Comparison of ENCODE assay signal across 9 cellular contexts in genomic region chr9:116589392-116590354, GRCh38.
DNase-seq lines count a peak whose midpoint lies in the region; ATAC-seq and TF ChIP-seq lines count a peak whose summit lies in the region.
"Had no signal": no experiment of that assay in that cellular context is flagged by ENCODE, and none has a peak within 500 bp of the region (broad histone marks: within the 10 kb centered on the region; RNA-seq: fewer than 3 reads in every experiment).

No MANE protein-coding gene starts in this region.

- H3K4me1 Mint-ChIP-seq in neural progenitor cell: no peaks in the 10 kb centered on the region
- no peaks in the 10 kb centered on the region for H3K4me1 Mint-ChIP-seq in T-helper 17 cell

- H3K27ac ChIP-seq in C4-2B: no peak overlapping the region
- H3K27ac ChIP-seq in body of pancreas: no peak overlapping the region
- H3K27ac ChIP-seq in neural progenitor cell: no peak overlapping the region
- H3K27ac ChIP-seq: SJSA1 had no signal

- H3K36me3 Mint-ChIP-seq in neural progenitor cell (peaks cover 2% of the 10 kb centered on the region), T-helper 17 cell (ENCODE audit: low read depth) (no peaks in the 10 kb centered on the region)

- H3K79me2 ChIP-seq in neural progenitor cell (ENCODE audit: low read depth): no peaks in the 10 kb centered on the region

- no peaks in the 10 kb centered on the region for H3F3A ChIP-seq in neural progenitor cell (ENCODE audit: low read depth)

- 76 to 83% methylated on average over 7 of the region's 7 CpGs for WGBS in body of pancreas, 2 donors

- no peaks in the 10 kb centered on the region for H4K20me1 ChIP-seq in neural progenitor cell (ENCODE audit: low read depth)

- H3K4me3 Mint-ChIP-seq in neural progenitor cell: no peak overlapping the region
- H3K4me3 Mint-ChIP-seq in T-helper 17 cell: no peak overlapping the region

- peaks cover 20% of the 10 kb centered on the region for H3K9me3 Mint-ChIP-seq in neural progenitor cell

- TF ChIP-seq CTCF in C4-2B (conservative IDR thresholded peaks at IDR 0.05): peak; percentile 92
- TF ChIP-seq CTCF in body of pancreas (IDR thresholded peaks at IDR 0.05): peak; percentile 11 to 55 (median 33)
- TF ChIP-seq CTCF in neural progenitor cell (IDR thresholded peaks at IDR 0.05): peak; percentile 81

- no peak overlapping the region for H3K27ac Mint-ChIP-seq in neural progenitor cell
- no peak overlapping the region for H3K27ac Mint-ChIP-seq in T-helper 17 cell

- H3K27me3 Mint-ChIP-seq in neural progenitor cell (ENCODE audit: insufficient read depth, low read depth) (no peaks in the 10 kb centered on the region), T-helper 17 cell (no peaks in the 10 kb centered on the region)

- no peak for TF ChIP-seq POLR2A in body of pancreas (IDR thresholded peaks at IDR 0.05)

- intact Hi-C loops in body of pancreas (cut with DNase I): no loop called here
- intact Hi-C loops in head of caudate nucleus (cut with DNase I): no loop called here

- no peak overlapping the region for H3K9ac ChIP-seq in neural progenitor cell

- no peak overlapping the region for H2AFZ ChIP-seq in neural progenitor cell (replicated peaks)

- H3K9me3 ChIP-seq in body of pancreas (no peaks in the 10 kb centered on the region), neural progenitor cell (ENCODE audit: low read depth) (no peaks in the 10 kb centered on the region), T-helper 17 cell (ENCODE audit: control insufficient read depth, low read length, poor library complexity, severe bottlenecking) (no peaks in the 10 kb centered on the region)
- H3K9me3 ChIP-seq: SJSA1 had no signal

- H3K27me3 ChIP-seq in body of pancreas (no peaks in the 10 kb centered on the region), neural progenitor cell (no peaks in the 10 kb centered on the region)
- H3K27me3 ChIP-seq: SJSA1 had no signal

- H3K4me1 ChIP-seq in body of pancreas: no peaks in the 10 kb centered on the region
- H3K4me1 ChIP-seq in neural progenitor cell: no peaks in the 10 kb centered on the region
- H3K4me1 ChIP-seq: SJSA1 had no signal

- ATAC-seq in GM18867 (IDR thresholded peaks at IDR 0.05; ENCODE audit: unreplicated experiment): peak; percentile 82
- ATAC-seq in body of pancreas: no peak
- ATAC-seq in T-helper 17 cell: no peak

- H3K36me3 ChIP-seq in body of pancreas (replicated peaks in 1 of 2; ENCODE audit: insufficient read depth in 1 of 2, low read depth in 2 of 2) (no peaks in the 10 kb centered on the region), neural progenitor cell (peaks cover 4% of the 10 kb centered on the region)

- no peak overlapping the region for H3K4me2 ChIP-seq in neural progenitor cell

- H3K4me3 ChIP-seq in body of pancreas: no peak overlapping the region
- H3K4me3 ChIP-seq in neural progenitor cell: no peak overlapping the region
- H3K4me3 ChIP-seq: SJSA1 had no signal

- DNase-seq in MV-4-11 (lab: John Stamatoyannopoulos, UW) (peak; percentile 78), body of pancreas (peak in 1 of 4 donors; percentile 22), neural progenitor cell (ENCODE audit: low spot score) (peak; percentile 65), NCI-H1092 treated with DMSO at 0.1 percent for 48 hours (lab: John Stamatoyannopoulos, UW) (no peak), head of caudate nucleus (no peak), T-helper 17 cell (no peak)

Comparison
In these comparisons a context has a peak if more than half of its experiments do, and no peak if none do; other contexts are left out.
1. CTCF ChIP-seq: peak in every context shown above with its lines; median percentile 92 in C4-2B; 81 in neural progenitor cell; 33 in body of pancreas.
2. DNase-seq: peak in MV-4-11 (single experiment) and neural progenitor cell (single experiment); none in NCI-H1092 treated with DMSO at 0.1 percent for 48 hours (single experiment), head of caudate nucleus (0 of 42) and T-helper 17 cell (0 of 3).